ENCODE assay signal across 19 cellular contexts in the genomic region with DNA sequence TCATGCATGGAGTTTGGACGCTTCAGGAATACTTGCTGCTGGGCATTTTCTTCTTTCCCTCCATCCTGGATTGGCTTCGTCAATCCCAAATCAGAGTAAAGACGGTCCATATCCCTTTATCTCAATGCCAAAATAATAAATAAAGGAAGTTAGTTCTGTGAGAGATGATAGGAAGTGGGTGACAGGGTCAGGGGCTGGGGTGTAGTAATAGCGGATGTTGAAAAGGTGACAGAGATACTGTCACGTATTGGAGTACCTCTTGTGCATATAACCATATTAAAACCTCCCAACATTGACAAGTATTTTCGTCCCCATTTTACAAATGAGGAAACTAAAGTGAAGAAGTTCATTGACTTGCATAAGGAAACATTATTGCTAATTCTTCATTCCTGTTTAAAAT. TPM values are rescaled to one million over a fixed set of nuclear protein-coding genes. Genes with fewer than 3 reads are reported as not detected.
DNase-seq lines count a peak whose midpoint lies in the region; ATAC-seq, FAIRE-seq and TF ChIP-seq lines count a peak whose summit lies in the region.
"Had no signal": no experiment of that assay in that cellular context is flagged by ENCODE, and none has a peak within 500 bp of the region (broad histone marks: within the 10 kb centered on the region; RNA-seq: fewer than 3 reads in every experiment).

No MANE protein-coding gene starts in this region.

- H3K4me3 Mint-ChIP-seq in activated CD8-positive, alpha-beta T cell treated with anti-CD3 and anti-CD28 coated beads for 36 hours = peak overlapping the region; percentile 3
- no peak overlapping the region for H3K4me3 Mint-ChIP-seq in activated CD8-positive, alpha-beta T cell treated with anti-CD3 and anti-CD28 coated beads, Interleukin-2, amount 10 ng/mL, durations not matched to agents 7 days and 5 days
- peak overlapping the region; percentile 70 for H3K4me3 Mint-ChIP-seq in central memory CD8-positive, alpha-beta T cell
- peak overlapping the region; percentile 88 for H3K4me3 Mint-ChIP-seq in natural killer cell treated with Interleukin-12 subunit alpha and Interleukin-12 subunit beta and Interleukin-15 and Interleukin-18, amount 100 ng/mL, for 72 hours
- H3K4me3 Mint-ChIP-seq: CD14-positive monocyte; CD4-positive, alpha-beta memory T cell; H9; IgD-negative memory B cell had no signal

- peaks cover 13% of the 10 kb centered on the region for H3K4me1 Mint-ChIP-seq in activated CD8-positive, alpha-beta T cell treated with anti-CD3 and anti-CD28 coated beads for 36 hours (ENCODE audit: low read depth)
- H3K4me1 Mint-ChIP-seq in activated CD8-positive, alpha-beta T cell treated with anti-CD3 and anti-CD28 coated beads, Interleukin-2, amount 10 ng/mL, durations not matched to agents 7 days and 5 days (ENCODE audit: low read depth) = peaks cover 20% of the 10 kb centered on the region
- peaks cover 40% of the 10 kb centered on the region for H3K4me1 Mint-ChIP-seq in central memory CD8-positive, alpha-beta T cell
- peaks cover 61 to 71% of the 10 kb centered on the region in 2 donors for H3K4me1 Mint-ChIP-seq in natural killer cell treated with Interleukin-12 subunit alpha and Interleukin-12 subunit beta and Interleukin-15 and Interleukin-18, amount 100 ng/mL, for 72 hours (ENCODE audit: low read depth in 2 of 2)
- H3K4me1 Mint-ChIP-seq: CD14-positive monocyte, IgD-negative memory B cell had no signal

- peaks cover 47% of the 10 kb centered on the region for H3K36me3 Mint-ChIP-seq in activated CD8-positive, alpha-beta T cell treated with anti-CD3 and anti-CD28 coated beads for 36 hours (ENCODE audit: low read depth)
- peaks cover 50% of the 10 kb centered on the region for H3K36me3 Mint-ChIP-seq in activated CD8-positive, alpha-beta T cell treated with anti-CD3 and anti-CD28 coated beads, Interleukin-2, amount 10 ng/mL, durations not matched to agents 7 days and 5 days (ENCODE audit: low read depth)
- peaks cover 15% of the 10 kb centered on the region for H3K36me3 Mint-ChIP-seq in central memory CD8-positive, alpha-beta T cell (ENCODE audit: insufficient read depth)
- H3K36me3 Mint-ChIP-seq in natural killer cell treated with Interleukin-12 subunit alpha and Interleukin-12 subunit beta and Interleukin-15 and Interleukin-18, amount 100 ng/mL, for 72 hours = peaks cover 37% of the 10 kb centered on the region

- POLR2A ChIA-PET in activated CD8-positive, alpha-beta T cell treated with anti-CD3 and anti-CD28 coated beads for 36 hours (lab: Charles Lee) = no interaction called here
- POLR2A ChIA-PET in activated CD8-positive, alpha-beta T cell treated with anti-CD3 and anti-CD28 coated beads, Interleukin-2, amount 10 ng/mL, durations not matched to agents 7 days and 5 days (lab: Charles Lee) = interaction anchor here (1.8 kb wide), 1 partner anchor 12 kb away, joined by 10 read pairs; a partner anchor contains a TSS

- no peak for TF ChIP-seq CTCF in activated CD8-positive, alpha-beta T cell treated with anti-CD3 and anti-CD28 coated beads for 36 hours (IDR thresholded peaks at IDR 0.05)
- no peak for TF ChIP-seq CTCF in GM13977 (IDR thresholded peaks at IDR 0.05; ENCODE audit: extremely low read depth, insufficient read depth, missing control alignments)

- no peak for DNase-seq in activated CD8-positive, alpha-beta T cell treated with anti-CD3 and anti-CD28 coated beads for 36 hours
- no peak for DNase-seq in activated CD8-positive, alpha-beta T cell treated with anti-CD3 and anti-CD28 coated beads, Interleukin-2, amount 10 ng/mL, durations not matched to agents 7 days and 5 days
- no peak for DNase-seq in central memory CD8-positive, alpha-beta T cell (ENCODE audit: low spot score in 2 of 2)
- peak; percentile 67 for DNase-seq in natural killer cell treated with Interleukin-12 subunit alpha and Interleukin-12 subunit beta and Interleukin-15 and Interleukin-18, amount 100 ng/mL, for 72 hours (ENCODE audit: low spot score)
- DNase-seq in urothelium cell line (ENCODE audit: low spot score) = no peak
- DNase-seq in middle frontal gyrus (ENCODE audit: extremely low spot score, low spot score) = no peak
- DNase-seq in NCI-H2196 treated with DMSO at 0.1 percent for 48 hours (lab: John Stamatoyannopoulos, UW; ENCODE audit: unreplicated experiment) = no peak
- DNase-seq in GM13977 (ENCODE audit: low spot score) = no peak
- DNase-seq: 8988T; CD4-positive, alpha-beta memory T cell; COR-L47; DMS79; GDM1; GOT3; H9 had no signal

- H3K9me3 Mint-ChIP-seq in activated CD8-positive, alpha-beta T cell treated with anti-CD3 and anti-CD28 coated beads for 36 hours = no peaks in the 10 kb centered on the region
- no peaks in the 10 kb centered on the region for H3K9me3 Mint-ChIP-seq in activated CD8-positive, alpha-beta T cell treated with anti-CD3 and anti-CD28 coated beads, Interleukin-2, amount 10 ng/mL, durations not matched to agents 7 days and 5 days (ENCODE audit: insufficient read depth)
- no peaks in the 10 kb centered on the region for H3K9me3 Mint-ChIP-seq in central memory CD8-positive, alpha-beta T cell
- H3K9me3 Mint-ChIP-seq in natural killer cell treated with Interleukin-12 subunit alpha and Interleukin-12 subunit beta and Interleukin-15 and Interleukin-18, amount 100 ng/mL, for 72 hours = no peaks in the 10 kb centered on the region
- H3K9me3 Mint-ChIP-seq: CD14-positive monocyte; CD4-positive, alpha-beta memory T cell; H9; IgD-negative memory B cell had no signal

- peak overlapping the region; percentile 53 for H3K27ac Mint-ChIP-seq in activated CD8-positive, alpha-beta T cell treated with anti-CD3 and anti-CD28 coated beads for 36 hours
- H3K27ac Mint-ChIP-seq in activated CD8-positive, alpha-beta T cell treated with anti-CD3 and anti-CD28 coated beads, Interleukin-2, amount 10 ng/mL, durations not matched to agents 7 days and 5 days = no peak overlapping the region
- peak overlapping the region; percentile 83 for H3K27ac Mint-ChIP-seq in central memory CD8-positive, alpha-beta T cell (ENCODE audit: low read depth)
- peak overlapping the region; percentile 92 to 97 for H3K27ac Mint-ChIP-seq in natural killer cell treated with Interleukin-12 subunit alpha and Interleukin-12 subunit beta and Interleukin-15 and Interleukin-18, amount 100 ng/mL, for 72 hours
- H3K27ac Mint-ChIP-seq: IgD-negative memory B cell had no signal

- ATAC-seq in activated CD8-positive, alpha-beta T cell treated with anti-CD3 and anti-CD28 coated beads for 36 hours = no peak
- ATAC-seq in activated CD8-positive, alpha-beta T cell treated with anti-CD3 and anti-CD28 coated beads, Interleukin-2, amount 10 ng/mL, durations not matched to agents 7 days and 5 days = no peak
- peak; percentile 72 for ATAC-seq in central memory CD8-positive, alpha-beta T cell (replicated peaks; ENCODE audit: extremely low read depth, poor library complexity, severe bottlenecking)
- peak; percentile 62 to 73 for ATAC-seq in natural killer cell treated with Interleukin-12 subunit alpha and Interleukin-12 subunit beta and Interleukin-15 and Interleukin-18, amount 100 ng/mL, for 72 hours
- ATAC-seq: HepG2 had no signal

- FAIRE-seq in urothelium cell line (lab: Jason Lieb, UNC) = peak; percentile 62
- FAIRE-seq: GM12892, HepG2 had no signal

- H3K27me3 Mint-ChIP-seq in activated CD8-positive, alpha-beta T cell treated with anti-CD3 and anti-CD28 coated beads for 36 hours = no peaks in the 10 kb centered on the region
- no peaks in the 10 kb centered on the region for H3K27me3 Mint-ChIP-seq in activated CD8-positive, alpha-beta T cell treated with anti-CD3 and anti-CD28 coated beads, Interleukin-2, amount 10 ng/mL, durations not matched to agents 7 days and 5 days (ENCODE audit: low read depth)
- no peaks in the 10 kb centered on the region for H3K27me3 Mint-ChIP-seq in central memory CD8-positive, alpha-beta T cell
- no peaks in the 10 kb centered on the region for H3K27me3 Mint-ChIP-seq in natural killer cell treated with Interleukin-12 subunit alpha and Interleukin-12 subunit beta and Interleukin-15 and Interleukin-18, amount 100 ng/mL, for 72 hours
- H3K27me3 Mint-ChIP-seq: CD4-positive, alpha-beta memory T cell; IgD-negative memory B cell had no signal

- CTCF ChIA-PET in activated CD8-positive, alpha-beta T cell treated with anti-CD3 and anti-CD28 coated beads for 36 hours (lab: Charles Lee) = no interaction called here
- CTCF ChIA-PET in activated CD8-positive, alpha-beta T cell treated with anti-CD3 and anti-CD28 coated beads, Interleukin-2, amount 10 ng/mL, durations not matched to agents 7 days and 5 days (lab: Charles Lee) = no interaction called here

- intact Hi-C loops in activated CD8-positive, alpha-beta T cell treated with anti-CD3 and anti-CD28 coated beads for 36 hours (cut with micrococcal nuclease) = no loop called here

- in situ Hi-C loops in GM13977 (cut with MboI; ENCODE audit: low pct_unique_long_range_greater_than_20kb, low sequenced_read_pairs, unreplicated experiment) = no loop called here

RNA-seq across cellular contexts. Expression of a gene that starts 12.4 kb away (rescaled TPM):
- 10 to 100 TPM; 80.4 to 85.6 TPM for total RNA-seq in activated CD8-positive, alpha-beta T cell treated with anti-CD3 and anti-CD28 coated beads for 36 hours
- total RNA-seq in activated CD8-positive, alpha-beta T cell treated with anti-CD3 and anti-CD28 coated beads, Interleukin-2, amount 10 ng/mL, durations not matched to agents 7 days and 5 days = 10 to 100 TPM; 73.9 to 76.9 TPM
- 10 to 100 TPM; 84.0 to 94.4 TPM for total RNA-seq in natural killer cell treated with Interleukin-12 subunit alpha and Interleukin-12 subunit beta and Interleukin-15 and Interleukin-18, amount 100 ng/mL, for 72 hours

Comparison
In these comparisons a context has a peak if more than half of its experiments do, and no peak if none do; other contexts are left out.
1. ATAC-seq: peak in central memory CD8-positive, alpha-beta T cell (single experiment) and natural killer cell treated with Interleukin-12 subunit alpha and Interleukin-12 subunit beta and Interleukin-15 and Interleukin-18, amount 100 ng/mL, for 72 hours (2 of 2); none in activated CD8-positive, alpha-beta T cell treated with anti-CD3 and anti-CD28 coated beads for 36 hours (single experiment) and activated CD8-positive, alpha-beta T cell treated with anti-CD3 and anti-CD28 coated beads, Interleukin-2, amount 10 ng/mL, durations not matched to agents 7 days and 5 days (single experiment).